22 cellular contexts compared by ENCODE assay signal in genomic region chr18:14941256-14941655, GRCh38.
DNase-seq lines count a peak whose midpoint lies in the region; ATAC-seq and TF ChIP-seq lines count a peak whose summit lies in the region.
"Had no signal": no experiment of that assay in that cellular context is flagged by ENCODE, and none has a peak within 500 bp of the region (broad histone marks: within the 10 kb centered on the region; RNA-seq: fewer than 3 reads in every experiment).

No MANE protein-coding gene starts in this region.

- H3K27ac ChIP-seq in RWPE2 (ENCODE audit: poor library complexity, severe bottlenecking) (no peak overlapping the region), transverse colon (peak overlapping the region; percentile 68 to 83 (median 75))
- H3K27ac ChIP-seq: A549 had no signal

- H3K4me1 Mint-ChIP-seq in stimulated activated effector memory CD8-positive, alpha-beta T cell treated with anti-CD3 and anti-CD28 coated beads, Interleukin-12 subunit alpha, Interleukin-12 subunit beta, amount 100 ng/mL, for 72 hours, result no peaks in the 10 kb centered on the region
- H3K4me1 Mint-ChIP-seq: B cell, CD14-positive monocyte, IgD-negative memory B cell had no signal

- in situ Hi-C loops in transverse colon (cut with MboI; ENCODE audit: low pct_ligation_motif_present in 1 of 4, low pct_unique_long_range_greater_than_20kb in 1 of 4, low sequenced_read_pairs in 3 of 4), result no loop called here

- H3K9me3 ChIP-seq in RWPE2 (ENCODE audit: severe bottlenecking) (no peaks in the 10 kb centered on the region), transverse colon (no peaks in the 10 kb centered on the region)
- H3K9me3 ChIP-seq: A549 had no signal

- ATAC-seq in RWPE2 (ENCODE audit: low read depth) (0 out of 3 replicates have a peak, but pooled peaks have one; percentile 40), HG03378 (IDR thresholded peaks at IDR 0.05; ENCODE audit: unreplicated experiment) (no peak)
- no peak for ATAC-seq in stimulated activated effector memory CD8-positive, alpha-beta T cell treated with anti-CD3 and anti-CD28 coated beads, Interleukin-12 subunit alpha, Interleukin-12 subunit beta, amount 100 ng/mL, for 72 hours
- ATAC-seq: A549, HCT116, Right ventricle myocardium inferior had no signal

- no peak overlapping the region for H3K27ac Mint-ChIP-seq in stimulated activated effector memory CD8-positive, alpha-beta T cell treated with anti-CD3 and anti-CD28 coated beads, Interleukin-12 subunit alpha, Interleukin-12 subunit beta, amount 100 ng/mL, for 72 hours
- H3K27ac Mint-ChIP-seq: B cell, CD14-positive monocyte, IgD-negative memory B cell had no signal

- 41% methylated on average over 5 of the region's 5 CpGs; no CpG with 5 or more reads in 1 of the 2 donors for WGBS in transverse colon (ENCODE audit: low coverage in 1 of 2), 2 donors

- TF ChIP-seq POLR2A in transverse colon (IDR thresholded peaks at IDR 0.05), result peak; percentile 48

- TF ChIP-seq EP300 in transverse colon (IDR thresholded peaks at IDR 0.05; ENCODE audit: low read depth), result no peak

- DNase-seq in LHCN-M2 (ENCODE audit: low read depth), result peak; percentile 6
- no peak for DNase-seq in RWPE2 (ENCODE audit: low spot score)
- DNase-seq in mesenteric fat pad (ENCODE audit: low spot score), result peak; percentile 81
- peak; percentile 88 for DNase-seq in transverse colon
- no peak for DNase-seq in cortex of kidney (lab: John Stamatoyannopoulos, UW)
- DNase-seq in stimulated activated effector memory CD8-positive, alpha-beta T cell treated with anti-CD3 and anti-CD28 coated beads, Interleukin-12 subunit alpha, Interleukin-12 subunit beta, amount 100 ng/mL, for 72 hours (ENCODE audit: low spot score in 2 of 2), result no peak
- DNase-seq: EL, GF-D8, MV-4-11, NCI-H1105 treated with DMSO at 0.1 percent for 48 hours, NCI-H2029 treated with DMSO at 0.1 percent for 48 hours, NCI-H2171, NCI-H345, NCI-H524, NCI-H774 had no signal

- H3K4me1 ChIP-seq in RWPE2 (ENCODE audit: insufficient read depth, poor library complexity, severe bottlenecking) (no peaks in the 10 kb centered on the region), transverse colon (peaks cover 0 to 31% (median 19%) of the 10 kb centered on the region in 4 donors)
- H3K4me1 ChIP-seq: A549 had no signal

- H3K27me3 ChIP-seq in RWPE2 (ENCODE audit: insufficient read depth, poor library complexity, severe bottlenecking) (no peaks in the 10 kb centered on the region), transverse colon (no peaks in the 10 kb centered on the region)

- intact Hi-C loops in transverse colon (cut with DNase I; ENCODE audit: low total_unique reads), result no loop called here

- H3K36me3 ChIP-seq in RWPE2 (ENCODE audit: low read depth) (no peaks in the 10 kb centered on the region), transverse colon (no peaks in the 10 kb centered on the region)

- no peak overlapping the region for H3K4me3 Mint-ChIP-seq in stimulated activated effector memory CD8-positive, alpha-beta T cell treated with anti-CD3 and anti-CD28 coated beads, Interleukin-12 subunit alpha, Interleukin-12 subunit beta, amount 100 ng/mL, for 72 hours
- H3K4me3 Mint-ChIP-seq: B cell, CD14-positive monocyte, IgD-negative memory B cell had no signal

- no peaks in the 10 kb centered on the region for H3K9me3 Mint-ChIP-seq in stimulated activated effector memory CD8-positive, alpha-beta T cell treated with anti-CD3 and anti-CD28 coated beads, Interleukin-12 subunit alpha, Interleukin-12 subunit beta, amount 100 ng/mL, for 72 hours

- TF ChIP-seq CTCF in RWPE2 (IDR thresholded peaks at IDR 0.05; ENCODE audit: poor library complexity, severe bottlenecking) (no peak), transverse colon (IDR thresholded peaks at IDR 0.05) (no peak)

- H3K4me3 ChIP-seq in RWPE2 (ENCODE audit: severe bottlenecking), result no peak overlapping the region
- no peak overlapping the region for H3K4me3 ChIP-seq in transverse colon
- H3K4me3 ChIP-seq: A549 had no signal

- H3K36me3 Mint-ChIP-seq in stimulated activated effector memory CD8-positive, alpha-beta T cell treated with anti-CD3 and anti-CD28 coated beads, Interleukin-12 subunit alpha, Interleukin-12 subunit beta, amount 100 ng/mL, for 72 hours, result no peaks in the 10 kb centered on the region
- H3K36me3 Mint-ChIP-seq: CD14-positive monocyte had no signal

Comparison
In these comparisons a context has a peak if more than half of its experiments do, and no peak if none do; other contexts are left out.
1. DNase-seq: peak in LHCN-M2 (single experiment), mesenteric fat pad (single experiment) and transverse colon (single experiment); none in RWPE2 (single experiment), cortex of kidney (single experiment) and stimulated activated effector memory CD8-positive, alpha-beta T cell treated with anti-CD3 and anti-CD28 coated beads, Interleukin-12 subunit alpha, Interleukin-12 subunit beta, amount 100 ng/mL, for 72 hours (0 of 2).